7 cellular contexts compared by ENCODE assay signal in genomic region chr11:12287374-12288211, GRCh38.
A peak's percentile ranks its signal among the peaks of the same experiment; 100 is the strongest.
DNase-seq lines count a peak whose midpoint lies in the region; ATAC-seq, FAIRE-seq and TF ChIP-seq lines count a peak whose summit lies in the region.

No MANE protein-coding gene starts in this region.

- no peak for ATAC-seq in left lobe of liver

- FAIRE-seq in urothelium cell line (lab: Jason Lieb, UNC): peak; percentile 92

- no peaks in the 10 kb centered on the region for H3K36me3 ChIP-seq in breast epithelium

- peak overlapping the region; percentile 54 to 87 for H3K27ac ChIP-seq in breast epithelium

- no peaks in the 10 kb centered on the region for H3K9me3 ChIP-seq in breast epithelium

- peak; percentile 41 for DNase-seq in NCI-H1105 treated with DMSO at 0.1 percent for 48 hours (lab: John Stamatoyannopoulos, UW)
- no peak for DNase-seq in breast epithelium (ENCODE audit: low spot score in 2 of 2)
- peak; percentile 39 for DNase-seq in left lobe of liver (ENCODE audit: low spot score)
- peak; percentile 88 for DNase-seq in urothelium cell line (ENCODE audit: low spot score)
- DNase-seq in mucosa of gallbladder (ENCODE audit: low spot score): no peak
- DNase-seq in hippocampal formation (lab: John Stamatoyannopoulos, UW): no peak

- intact Hi-C loops in breast epithelium (cut with DNase I; ENCODE audit: low total_unique reads): no loop called here

- no peak for TF ChIP-seq POLR2A in breast epithelium (IDR thresholded peaks at IDR 0.05)

- TF ChIP-seq CTCF in GM12874 (IDR thresholded peaks at IDR 0.05; ENCODE audit: insufficient read depth, low read depth, low read length) (peak; percentile 28; the same call in 1 of the 2 replicates), breast epithelium (IDR thresholded peaks at IDR 0.05) (no peak)

- H3K4me3 ChIP-seq in breast epithelium: no peak overlapping the region

- H3K4me1 ChIP-seq in breast epithelium: no peaks in the 10 kb centered on the region

- H3K27me3 ChIP-seq in breast epithelium: no peaks in the 10 kb centered on the region

Comparison
In these comparisons a context has a peak if more than half of its experiments do, and no peak if none do; other contexts are left out.
1. DNase-seq: peak in NCI-H1105 treated with DMSO at 0.1 percent for 48 hours (single experiment), left lobe of liver (single experiment) and urothelium cell line (single experiment); none in breast epithelium (0 of 2), mucosa of gallbladder (single experiment) and hippocampal formation (0 of 2).